In the genomic region with DNA sequence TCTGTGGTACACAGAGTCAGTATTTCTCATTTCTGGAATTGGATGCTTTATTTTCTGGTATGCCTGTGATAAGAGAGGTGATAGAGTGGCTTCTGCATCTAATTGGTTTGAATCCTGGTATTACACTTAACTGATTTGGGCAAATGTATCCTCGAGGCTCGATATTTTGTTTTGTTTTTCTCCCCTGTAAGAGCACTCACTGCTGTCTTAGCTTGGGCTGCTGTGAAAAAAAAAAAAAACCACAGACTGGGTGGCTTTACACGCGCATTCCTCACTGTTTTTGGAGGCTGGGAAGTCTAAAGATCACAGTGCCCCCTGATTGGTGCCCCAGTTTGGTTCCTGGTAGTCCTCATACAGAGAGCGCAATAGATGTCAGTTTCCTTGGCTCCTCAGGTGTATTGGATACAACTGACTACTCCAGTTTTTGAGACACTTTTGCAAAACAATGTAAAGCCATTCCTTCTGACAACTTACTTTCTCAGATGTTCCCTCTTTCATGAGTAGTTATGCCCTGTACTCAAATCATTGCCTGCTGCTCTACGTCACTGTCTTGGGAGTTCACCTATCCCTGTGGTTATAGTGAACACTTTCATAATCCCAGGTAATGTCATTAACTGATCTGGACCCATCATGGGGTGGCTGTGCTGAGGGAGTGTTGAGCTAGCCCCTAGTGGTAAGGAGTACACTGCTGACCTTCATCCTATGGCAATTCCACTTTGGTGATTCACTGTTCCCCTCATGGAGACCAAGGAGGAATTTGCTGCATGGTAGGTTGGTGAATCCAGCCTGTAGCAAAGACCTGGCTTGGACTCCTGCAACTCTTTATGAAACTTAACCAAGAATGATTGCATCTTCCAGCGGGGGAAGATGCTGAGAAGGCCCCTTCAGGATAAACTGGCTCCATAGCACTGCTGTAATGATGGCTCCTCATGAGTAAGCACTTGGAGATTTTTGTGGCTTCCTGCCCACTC, we compare ENCODE assay signal across 9 cellular contexts. TPM values are rescaled to one million over a fixed set of nuclear protein-coding genes. Genes with fewer than 3 reads are reported as not detected.
DNase-seq lines count a peak whose midpoint lies in the region; FAIRE-seq and TF ChIP-seq lines count a peak whose summit lies in the region.
"Had no signal": no experiment of that assay in that cellular context is flagged by ENCODE, and none has a peak within 500 bp of the region (broad histone marks: within the 10 kb centered on the region; RNA-seq: fewer than 3 reads in every experiment).

No MANE protein-coding gene starts in this region.

- H3K4me3 ChIP-seq in BJ (ENCODE audit: low read depth, low read length) (no peak overlapping the region), keratinocyte (ENCODE audit: control insufficient read depth in 2 of 3, extremely low read depth in 1 of 3, insufficient read depth in 2 of 3, low read depth in 1 of 3, low read length in 3 of 3) (no peak overlapping the region), dorsolateral prefrontal cortex (no peak overlapping the region)
- H3K4me3 ChIP-seq: ascending aorta had no signal

- no peak overlapping the region for H3K9ac ChIP-seq in keratinocyte (ENCODE audit: control insufficient read depth, extremely low read depth, insufficient read depth, low read length)

- peak overlapping the region; percentile 2 for H3K27ac ChIP-seq in keratinocyte (ENCODE audit: control insufficient read depth, insufficient read depth, low read length)
- peak overlapping the region in 6 of 59 donors; percentile 3 to 33 (median 8) for H3K27ac ChIP-seq in dorsolateral prefrontal cortex
- H3K27ac ChIP-seq: ascending aorta had no signal

- dilution Hi-C loops in keratinocyte (cut with MboI; ENCODE audit: extremely low pct_ligation_motif_present, low sequenced_read_pairs): no loop called here

- H3K36me3 ChIP-seq in BJ (ENCODE audit: control insufficient read depth, insufficient read depth, low read length) (peaks cover 8% of the 10 kb centered on the region), keratinocyte (ENCODE audit: control insufficient read depth in 2 of 2, extremely low read depth in 1 of 2, insufficient read depth in 2 of 2, low read length in 2 of 2) (peaks cover 13 to 31% of the 10 kb centered on the region in 2 experiments)

- H3K4me3 Mint-ChIP-seq in HFFc6: peak overlapping the region; percentile 21; the same call in 1 of the 2 replicates
- H3K4me3 Mint-ChIP-seq in activated T-helper 2 cell treated with anti-CD3 and anti-CD28 coated beads, Interferon-gamma antibody, Interleukin-2, Interleukin-4, amounts not matched to agents 10 μg/mL and 5 μg/mL and 100 μg/mL, durations not matched to agents 14 hours and 24 hours and 36 hours (ENCODE audit: low read depth): no peak overlapping the region

- H3K79me2 ChIP-seq in keratinocyte (ENCODE audit: control insufficient read depth, insufficient read depth, low read length): peaks cover 15% of the 10 kb centered on the region

- POLR2A ChIA-PET in BJ (lab: Charles Lee): no interaction called here

- intact Hi-C loops in activated T-helper 2 cell treated with anti-CD3 and anti-CD28 coated beads, Interferon-gamma antibody, Interleukin-2, Interleukin-4, amounts not matched to agents 10 μg/mL and 5 μg/mL and 100 μg/mL, durations not matched to agents 14 hours and 24 hours and 36 hours (cut with micrococcal nuclease): no loop called here
- intact Hi-C loops in dorsolateral prefrontal cortex (cut with DNase I): no loop called here

- peaks cover 49% of the 10 kb centered on the region for H3K36me3 Mint-ChIP-seq in HFFc6 (ENCODE audit: low read depth)
- peaks cover 67% of the 10 kb centered on the region for H3K36me3 Mint-ChIP-seq in activated T-helper 2 cell treated with anti-CD3 and anti-CD28 coated beads, Interferon-gamma antibody, Interleukin-2, Interleukin-4, amounts not matched to agents 10 μg/mL and 5 μg/mL and 100 μg/mL, durations not matched to agents 14 hours and 24 hours and 36 hours (ENCODE audit: low read depth)

- TF ChIP-seq CTCF in BJ (IDR thresholded peaks at IDR 0.05; ENCODE audit: insufficient read depth, low read depth, low read length) (peak; percentile 38), HFFc6 (IDR thresholded peaks at IDR 0.05) (peak; percentile 67), keratinocyte (optimal IDR thresholded peaks at IDR 0.05 in 1 of 3, IDR thresholded peaks at IDR 0.05 in 1 of 3, conservative IDR thresholded peaks at IDR 0.05 in 1 of 3; ENCODE audit: extremely low read depth in 1 of 3, insufficient read depth in 2 of 3, low read length in 3 of 3) (peak in 2 of 3 experiments; percentile 31 to 35), dorsolateral prefrontal cortex (IDR thresholded peaks at IDR 0.05 in 54 of 56, conservative IDR thresholded peaks at IDR 0.05 in 2 of 56; ENCODE audit: low read depth in 1 of 56, partially characterized antibody in 56 of 56) (no peak)

- H3K4me1 Mint-ChIP-seq in HFFc6 (ENCODE audit: low read depth): peaks cover 47% of the 10 kb centered on the region
- peaks cover 39% of the 10 kb centered on the region for H3K4me1 Mint-ChIP-seq in activated T-helper 2 cell treated with anti-CD3 and anti-CD28 coated beads, Interferon-gamma antibody, Interleukin-2, Interleukin-4, amounts not matched to agents 10 μg/mL and 5 μg/mL and 100 μg/mL, durations not matched to agents 14 hours and 24 hours and 36 hours (ENCODE audit: low read depth)

- DNase-seq in BJ (ENCODE audit: low read depth) (no peak), HFFc6 (peak; percentile 80), keratinocyte (ENCODE audit: low read depth, low spot score) (peak; percentile 30), dorsolateral prefrontal cortex (no peak), cerebellum (ENCODE audit: low spot score) (no peak), NCI-H2029 treated with DMSO at 0.1 percent for 48 hours (lab: John Stamatoyannopoulos, UW) (no peak), DMS153 treated with DMSO at 0.1 percent for 48 hours (lab: John Stamatoyannopoulos, UW; ENCODE audit: unreplicated experiment) (no peak)
- DNase-seq in activated T-helper 2 cell treated with anti-CD3 and anti-CD28 coated beads, Interferon-gamma antibody, Interleukin-2, Interleukin-4, amounts not matched to agents 10 μg/mL and 5 μg/mL and 100 μg/mL, durations not matched to agents 14 hours and 24 hours and 36 hours (ENCODE audit: low spot score): no peak

- H3K27me3 Mint-ChIP-seq in HFFc6 (ENCODE audit: insufficient read depth): peaks cover 2% of the 10 kb centered on the region; the same call in 1 of the 2 replicates
- no peaks in the 10 kb centered on the region for H3K27me3 Mint-ChIP-seq in activated T-helper 2 cell treated with anti-CD3 and anti-CD28 coated beads, Interferon-gamma antibody, Interleukin-2, Interleukin-4, amounts not matched to agents 10 μg/mL and 5 μg/mL and 100 μg/mL, durations not matched to agents 14 hours and 24 hours and 36 hours (ENCODE audit: low read depth)

- no peak overlapping the region for H2AFZ ChIP-seq in keratinocyte (ENCODE audit: control insufficient read depth, low read length)

- peaks cover 29% of the 10 kb centered on the region for H3K4me1 ChIP-seq in keratinocyte (ENCODE audit: control insufficient read depth, extremely low read depth, insufficient read depth, low read length)

- peak overlapping the region; percentile 86 for H3K27ac Mint-ChIP-seq in HFFc6
- peak overlapping the region; percentile 21 for H3K27ac Mint-ChIP-seq in activated T-helper 2 cell treated with anti-CD3 and anti-CD28 coated beads, Interferon-gamma antibody, Interleukin-2, Interleukin-4, amounts not matched to agents 10 μg/mL and 5 μg/mL and 100 μg/mL, durations not matched to agents 14 hours and 24 hours and 36 hours

- CTCF ChIA-PET in BJ (lab: Yijun Ruan, JAX): interaction anchor here (1.0 to 2.3 kb wide), 2 partner anchors 11 to 72 kb away, joined by 3 to 5 read pairs; no protein-coding TSS in a partner anchor

- peak; percentile 87 for FAIRE-seq in keratinocyte (lab: Jason Lieb, UNC)

- H4K20me1 ChIP-seq in keratinocyte (ENCODE audit: control insufficient read depth, extremely low read depth, insufficient read depth, low read length): no peaks in the 10 kb centered on the region

- H3K27me3 ChIP-seq in BJ (ENCODE audit: control insufficient read depth, insufficient read depth, low read length) (no peaks in the 10 kb centered on the region), keratinocyte (ENCODE audit: control insufficient read depth, extremely low read depth, insufficient read depth, low read length) (no peaks in the 10 kb centered on the region), dorsolateral prefrontal cortex (no peaks in the 10 kb centered on the region)
- H3K27me3 ChIP-seq: ascending aorta had no signal

- no peaks in the 10 kb centered on the region for H3K9me3 ChIP-seq in keratinocyte (ENCODE audit: control insufficient read depth, low read depth, low read length)
- H3K9me3 ChIP-seq: ascending aorta had no signal

- H3K9me1 ChIP-seq in keratinocyte (ENCODE audit: control insufficient read depth, extremely low read depth, insufficient read depth, low read length): peaks cover 2% of the 10 kb centered on the region

- peak overlapping the region; percentile 9 for H3K4me2 ChIP-seq in keratinocyte (ENCODE audit: control insufficient read depth, extremely low read depth, insufficient read depth, low read depth, low read length)

- H3K9me3 Mint-ChIP-seq in HFFc6: no peaks in the 10 kb centered on the region
- H3K9me3 Mint-ChIP-seq in activated T-helper 2 cell treated with anti-CD3 and anti-CD28 coated beads, Interferon-gamma antibody, Interleukin-2, Interleukin-4, amounts not matched to agents 10 μg/mL and 5 μg/mL and 100 μg/mL, durations not matched to agents 14 hours and 24 hours and 36 hours: no peaks in the 10 kb centered on the region

RNA-seq across cellular contexts. Expression of a gene that starts 3.5 kb away (rescaled TPM):
- polyA plus RNA-seq in BJ (2011; rRNA removed) (12.5 and 16.0 TPM in 2 replicates), keratinocyte (92.6 to 217 TPM (median 205 TPM) in 3 replicates)
- polyA minus RNA-seq in BJ (2011; rRNA and poly(A)+ RNA removed): 6.0 and 6.2 TPM in 2 replicates
- total RNA-seq in HFFc6 (2021; fragmentation: NEBNext Ultra II Directional; extraction: Animal tissue kit (Norgen Biotek cat#: 25700)): 10 to 100 TPM; 25.6 to 39.9 (median 38.7) TPM
- total RNA-seq in activated T-helper 2 cell treated with anti-CD3 and anti-CD28 coated beads, Interferon-gamma antibody, Interleukin-2, Interleukin-4, amounts not matched to agents 10 μg/mL and 5 μg/mL and 100 μg/mL, durations not matched to agents 14 hours and 24 hours and 36 hours: 108 and 109 TPM in 2 replicates
- polyA plus RNA-seq in keratinocyte (2011; ENCODE audit: low read depth): 25.1 TPM
- 81.7 and 105 TPM in 2 replicates for polyA plus RNA-seq in keratinocyte (2011; cell fraction: cytosol; rRNA removed)
- polyA plus RNA-seq in keratinocyte (2011; cell fraction: nucleus; rRNA removed): 47.8 and 53.7 TPM in 2 replicates
- 19.4 and 164 TPM in 2 replicates for polyA plus RNA-seq in keratinocyte (2012; ENCODE audit: low replicate concordance)
- 47.7 to 104 TPM (median 51.3 TPM) in 3 replicates for polyA minus RNA-seq in keratinocyte
- 60.8 TPM for polyA minus RNA-seq in keratinocyte (2011; cell fraction: cytosol; rRNA and poly(A)+ RNA removed)
- polyA minus RNA-seq in keratinocyte (2011; cell fraction: nucleus; rRNA and poly(A)+ RNA removed): 14.6 and 32.6 TPM in 2 replicates
- total RNA-seq in dorsolateral prefrontal cortex (10 to 100 TPM; 15.6 to 93.3 (median 38.7) TPM), cerebellum (28.2 TPM)

RNA-seq across cellular contexts. Expression of a gene that starts 31.0 kb away (rescaled TPM):
- polyA plus RNA-seq in BJ (2011; rRNA removed) (10.0 and 23.3 TPM in 2 replicates), keratinocyte (20.6 to 40.2 TPM (median 35.3 TPM) in 3 replicates)
- polyA minus RNA-seq in BJ (2011; rRNA and poly(A)+ RNA removed): 21.7 and 24.0 TPM in 2 replicates
- 10 to 100 TPM; 64.0 to 73.5 (median 68.7) TPM for total RNA-seq in HFFc6 (2021; fragmentation: NEBNext Ultra II Directional; extraction: Animal tissue kit (Norgen Biotek cat#: 25700))
- total RNA-seq in activated T-helper 2 cell treated with anti-CD3 and anti-CD28 coated beads, Interferon-gamma antibody, Interleukin-2, Interleukin-4, amounts not matched to agents 10 μg/mL and 5 μg/mL and 100 μg/mL, durations not matched to agents 14 hours and 24 hours and 36 hours: 110 and 114 TPM in 2 replicates
- 99.5 TPM for polyA plus RNA-seq in keratinocyte (2011; ENCODE audit: low read depth)
- 22.1 and 36.7 TPM in 2 replicates for polyA plus RNA-seq in keratinocyte (2011; cell fraction: cytosol; rRNA removed)
- 24.4 and 27.6 TPM in 2 replicates for polyA plus RNA-seq in keratinocyte (2011; cell fraction: nucleus; rRNA removed)
- polyA plus RNA-seq in keratinocyte (2012; ENCODE audit: low replicate concordance): 58.7 and 61.5 TPM in 2 replicates
- polyA minus RNA-seq in keratinocyte: 11.5 to 59.4 TPM (median 28.5 TPM) in 3 replicates
- polyA minus RNA-seq in keratinocyte (2011; cell fraction: cytosol; rRNA and poly(A)+ RNA removed): 11.7 TPM
- 14.8 and 37.4 TPM in 2 replicates for polyA minus RNA-seq in keratinocyte (2011; cell fraction: nucleus; rRNA and poly(A)+ RNA removed)
- total RNA-seq in dorsolateral prefrontal cortex (10 to 100 TPM; 54.0 to 94.6 (median 69.0) TPM), cerebellum (109 TPM)

RNA-seq across cellular contexts. Expression of a gene that starts 31.1 kb away (rescaled TPM):
- 107 and 144 TPM in 2 replicates for polyA plus RNA-seq in BJ (2011; rRNA removed)
- polyA minus RNA-seq in BJ (2011; rRNA and poly(A)+ RNA removed): 116 and 120 TPM in 2 replicates
- 100 to 1,000 TPM; 212 to 270 (median 225) TPM for total RNA-seq in HFFc6 (2021; fragmentation: NEBNext Ultra II Directional; extraction: Animal tissue kit (Norgen Biotek cat#: 25700))
- 431 and 438 TPM in 2 replicates for total RNA-seq in activated T-helper 2 cell treated with anti-CD3 and anti-CD28 coated beads, Interferon-gamma antibody, Interleukin-2, Interleukin-4, amounts not matched to agents 10 μg/mL and 5 μg/mL and 100 μg/mL, durations not matched to agents 14 hours and 24 hours and 36 hours
- polyA plus RNA-seq in keratinocyte: 72.8 to 174 TPM (median 174 TPM) in 3 replicates
- polyA plus RNA-seq in keratinocyte (2011; ENCODE audit: low read depth): 207 TPM
- polyA plus RNA-seq in keratinocyte (2011; cell fraction: cytosol; rRNA removed): 99.5 and 152 TPM in 2 replicates
- 104 and 141 TPM in 2 replicates for polyA plus RNA-seq in keratinocyte (2011; cell fraction: nucleus; rRNA removed)
- 224 and 225 TPM in 2 replicates for polyA plus RNA-seq in keratinocyte (2012; ENCODE audit: low replicate concordance)
- polyA minus RNA-seq in keratinocyte: 60.0 to 282 TPM (median 92.0 TPM) in 3 replicates
- 352 TPM for polyA minus RNA-seq in keratinocyte (2011; cell fraction: cytosol; rRNA and poly(A)+ RNA removed)
- polyA minus RNA-seq in keratinocyte (2011; cell fraction: nucleus; rRNA and poly(A)+ RNA removed): 85.3 and 130 TPM in 2 replicates
- 100 to 1,000 TPM in 117 of 120 experiments, 10 to 100 TPM in 3; 87.9 to 251 (median 152) TPM for total RNA-seq in dorsolateral prefrontal cortex
- 169 TPM for total RNA-seq in cerebellum

RNA-seq across cellular contexts. Expression of a gene that starts 32.0 kb away (rescaled TPM):
- polyA plus RNA-seq in BJ (2011; rRNA removed) (83.6 and 109 TPM in 2 replicates), keratinocyte (74.1 to 127 TPM (median 97.1 TPM) in 3 replicates)
- 18.1 and 28.4 TPM in 2 replicates for polyA minus RNA-seq in BJ (2011; rRNA and poly(A)+ RNA removed)
- total RNA-seq in HFFc6 (2021; fragmentation: NEBNext Ultra II Directional; extraction: Animal tissue kit (Norgen Biotek cat#: 25700)): 10 to 100 TPM; 74.1 to 93.6 (median 81.4) TPM
- 96.0 and 101 TPM in 2 replicates for total RNA-seq in activated T-helper 2 cell treated with anti-CD3 and anti-CD28 coated beads, Interferon-gamma antibody, Interleukin-2, Interleukin-4, amounts not matched to agents 10 μg/mL and 5 μg/mL and 100 μg/mL, durations not matched to agents 14 hours and 24 hours and 36 hours
- 75.6 TPM for polyA plus RNA-seq in keratinocyte (2011; ENCODE audit: low read depth)
- 78.1 and 93.3 TPM in 2 replicates for polyA plus RNA-seq in keratinocyte (2011; cell fraction: cytosol; rRNA removed)
- 35.6 and 45.5 TPM in 2 replicates for polyA plus RNA-seq in keratinocyte (2011; cell fraction: nucleus; rRNA removed)
- 83.3 and 97.3 TPM in 2 replicates for polyA plus RNA-seq in keratinocyte (2012; ENCODE audit: low replicate concordance)
- 21.2 to 41.3 TPM (median 35.4 TPM) in 3 replicates for polyA minus RNA-seq in keratinocyte
- 28.4 TPM for polyA minus RNA-seq in keratinocyte (2011; cell fraction: cytosol; rRNA and poly(A)+ RNA removed)
- 14.4 and 15.7 TPM in 2 replicates for polyA minus RNA-seq in keratinocyte (2011; cell fraction: nucleus; rRNA and poly(A)+ RNA removed)
- total RNA-seq in dorsolateral prefrontal cortex (100 to 1,000 TPM in 1 of 120 experiments, 10 to 100 TPM in 119; 32.6 to 115 (median 57.8) TPM), cerebellum (30.2 TPM)

RNA-seq across cellular contexts. Expression of a gene that starts 41.8 kb away (rescaled TPM):
- not detected in 2 replicates for polyA plus RNA-seq in BJ (2011; rRNA removed)
- not detected in 2 replicates for polyA minus RNA-seq in BJ (2011; rRNA and poly(A)+ RNA removed)
- not detected for total RNA-seq in HFFc6 (2021; fragmentation: NEBNext Ultra II Directional; extraction: Animal tissue kit (Norgen Biotek cat#: 25700))
- total RNA-seq in activated T-helper 2 cell treated with anti-CD3 and anti-CD28 coated beads, Interferon-gamma antibody, Interleukin-2, Interleukin-4, amounts not matched to agents 10 μg/mL and 5 μg/mL and 100 μg/mL, durations not matched to agents 14 hours and 24 hours and 36 hours: 0.32 and 0.74 TPM in 2 replicates
- polyA plus RNA-seq in keratinocyte: 0.05 to 0.14 TPM (median 0.12 TPM) in 3 replicates
- polyA plus RNA-seq in keratinocyte (2011; ENCODE audit: low read depth): 0.57 TPM
- 0.05 TPM in 1 of 2 replicates, not detected in the other for polyA plus RNA-seq in keratinocyte (2011; cell fraction: cytosol; rRNA removed)
- polyA plus RNA-seq in keratinocyte (2011; cell fraction: nucleus; rRNA removed): 0.15 and 0.21 TPM in 2 replicates
- polyA plus RNA-seq in keratinocyte (2012; ENCODE audit: low replicate concordance): 0.25 TPM in 1 of 2 replicates, not detected in the other
- not detected in 3 replicates for polyA minus RNA-seq in keratinocyte
- not detected for polyA minus RNA-seq in keratinocyte (2011; cell fraction: cytosol; rRNA and poly(A)+ RNA removed)
- not detected in 2 replicates for polyA minus RNA-seq in keratinocyte (2011; cell fraction: nucleus; rRNA and poly(A)+ RNA removed)
- total RNA-seq in dorsolateral prefrontal cortex: 10 to 100 TPM in 1 of 120 experiments, 1 to 10 TPM in 118, under 1 TPM in 1; 0.68 to 10.5 (median 3.8) TPM
- total RNA-seq in cerebellum: not detected
- total RNA-seq: ascending aorta had no signal

Comparison
In these comparisons a context has a peak if more than half of its experiments do, and no peak if none do; other contexts are left out.
1. DNase-seq: peak in HFFc6 (single experiment) and keratinocyte (single experiment); none in BJ (single experiment), activated T-helper 2 cell treated with anti-CD3 and anti-CD28 coated beads, Interferon-gamma antibody, Interleukin-2, Interleukin-4, amounts not matched to agents 10 μg/mL and 5 μg/mL and 100 μg/mL, durations not matched to agents 14 hours and 24 hours and 36 hours (single experiment), dorsolateral prefrontal cortex (0 of 10), cerebellum (single experiment), NCI-H2029 treated with DMSO at 0.1 percent for 48 hours (single experiment) and DMS153 treated with DMSO at 0.1 percent for 48 hours (single experiment).
2. CTCF ChIP-seq: peak in BJ (single experiment), HFFc6 (single experiment) and keratinocyte (2 of 3); none in dorsolateral prefrontal cortex (0 of 56).